In genomic region chr6:75427342-75427741, GRCh38 we compare ENCODE assay signal across 29 cellular contexts.
"Had no signal": no experiment of that assay in that cellular context is flagged by ENCODE, and none has a peak within 500 bp of the region (broad histone marks: within the 10 kb centered on the region; RNA-seq: fewer than 3 reads in every experiment).

No MANE protein-coding gene starts in this region.

- H3K9me3 Mint-ChIP-seq: endodermal cell; natural killer cell treated with Interleukin-12 subunit alpha and Interleukin-12 subunit beta and Interleukin-15 and Interleukin-18, amount 100 ng/mL, for 72 hours had no signal

- H3K4me1 ChIP-seq: colonic mucosa, left lung, upper lobe of right lung, uterus had no signal

- H3K36me3 Mint-ChIP-seq: natural killer cell treated with Interleukin-12 subunit alpha and Interleukin-12 subunit beta and Interleukin-15 and Interleukin-18, amount 100 ng/mL, for 72 hours; stimulated activated memory B cell treated with anti-CD40 and anti-IgM and Interleukin-4, amounts not matched to agents 10 μg/mL and 1 μg/mL and 100 μg/mL, for 72 hours had no signal

- H3K27me3 Mint-ChIP-seq: dendritic cell treated with granulocyte-macrophage colony-stimulating factor and Interleukin-4, amounts not matched to agents 40 ng/mL and 50 ng/mL, for 4 days; natural killer cell treated with Interleukin-12 subunit alpha and Interleukin-12 subunit beta and Interleukin-15 and Interleukin-18, amount 100 ng/mL, for 72 hours; stimulated activated memory B cell treated with anti-CD40 and anti-IgM and Interleukin-4, amounts not matched to agents 10 μg/mL and 1 μg/mL and 100 μg/mL, for 72 hours had no signal

- H3K4me3 Mint-ChIP-seq: dendritic cell treated with granulocyte-macrophage colony-stimulating factor and Interleukin-4, amounts not matched to agents 40 ng/mL and 50 ng/mL, for 4 days; endodermal cell; mesothelial cell of epicardium; naive B cell; natural killer cell treated with Interleukin-12 subunit alpha and Interleukin-12 subunit beta and Interleukin-15 and Interleukin-18, amount 100 ng/mL, for 72 hours; stimulated activated memory B cell treated with anti-CD40 and anti-IgM and Interleukin-4, amounts not matched to agents 10 μg/mL and 1 μg/mL and 100 μg/mL, for 72 hours; stimulated activated naive CD8-positive, alpha-beta T cell treated with anti-CD3 and anti-CD28 coated beads, Interleukin-15, Interleukin-2, amounts not matched to agents 100 ng/mL and 50 ng/mL, for 24 hours had no signal

- H3K27ac ChIP-seq: colonic mucosa, epithelial cell of prostate, gastroesophageal sphincter, left lung, transverse colon, upper lobe of right lung, uterus had no signal

- H3K9me3 ChIP-seq: colonic mucosa, gastroesophageal sphincter, heart left ventricle, left lung, mucosa of descending colon, psoas muscle, sigmoid colon, thoracic aorta, transverse colon, upper lobe of right lung, uterus had no signal

- H3K36me3 ChIP-seq: colonic mucosa, gastroesophageal sphincter, heart left ventricle, left lung, sigmoid colon, thoracic aorta, transverse colon, upper lobe of right lung, uterus had no signal

- H3K27me3 ChIP-seq: colonic mucosa, gastroesophageal sphincter, heart left ventricle, left lung, sigmoid colon, transverse colon, upper lobe of right lung, uterus had no signal

- H3K4me3 ChIP-seq: colonic mucosa, gastroesophageal sphincter, heart left ventricle, left lung, mucosa of descending colon, psoas muscle, sigmoid colon, thoracic aorta, transverse colon, upper lobe of right lung, uterus had no signal

- DNase-seq: colonic mucosa; effector CD8-positive, alpha-beta T cell; endodermal cell; heart left ventricle; hippocampal formation; left cardiac atrium; left lung; mesenchymal stem cell; mucosa of descending colon; naive B cell; nucleus accumbens; psoas muscle; right cardiac atrium; sigmoid colon; stimulated activated CD4-positive, alpha-beta T cell treated with anti-CD3 and anti-CD28 coated beads, Interleukin-2, amount 100 ng/mL, for 24 hours; stimulated activated CD4-positive, alpha-beta T cell treated with anti-CD3 and anti-CD28 coated beads, Interleukin-4, amount 100 ng/mL, for 24 hours; transverse colon; upper lobe of right lung; uterus had no signal

- ATAC-seq: esophagus mucosa; gastroesophageal sphincter; heart left ventricle; left cardiac atrium; left lung; mucosa of descending colon; natural killer cell treated with Interleukin-12 subunit alpha and Interleukin-12 subunit beta and Interleukin-15 and Interleukin-18, amount 100 ng/mL, for 72 hours; psoas muscle; right cardiac atrium; stimulated activated memory B cell treated with anti-CD40 and anti-IgM and Interleukin-4, amounts not matched to agents 10 μg/mL and 1 μg/mL and 100 μg/mL, for 72 hours; upper lobe of right lung had no signal

- H3K4me1 Mint-ChIP-seq: naive B cell; stimulated activated memory B cell treated with anti-CD40 and anti-IgM and Interleukin-4, amounts not matched to agents 10 μg/mL and 1 μg/mL and 100 μg/mL, for 72 hours had no signal

- H3K27ac Mint-ChIP-seq: dendritic cell treated with granulocyte-macrophage colony-stimulating factor and Interleukin-4, amounts not matched to agents 40 ng/mL and 50 ng/mL, for 4 days; endodermal cell; mesothelial cell of epicardium; naive B cell; natural killer cell treated with Interleukin-12 subunit alpha and Interleukin-12 subunit beta and Interleukin-15 and Interleukin-18, amount 100 ng/mL, for 72 hours; stimulated activated memory B cell treated with anti-CD40 and anti-IgM and Interleukin-4, amounts not matched to agents 10 μg/mL and 1 μg/mL and 100 μg/mL, for 72 hours; stimulated activated naive CD8-positive, alpha-beta T cell treated with anti-CD3 and anti-CD28 coated beads, Interleukin-15, Interleukin-2, amounts not matched to agents 100 ng/mL and 50 ng/mL, for 24 hours had no signal

- FAIRE-seq: islet of Langerhans had no signal
